ENCODE assay signal across 17 cellular contexts in genomic region chr12:50313256-50313931, GRCh38. TPM values are rescaled to one million over a fixed set of nuclear protein-coding genes. Genes with fewer than 3 reads are reported as not detected.
DNase-seq lines count a peak whose midpoint lies in the region; ATAC-seq and TF ChIP-seq lines count a peak whose summit lies in the region.
"Had no signal": no experiment of that assay in that cellular context is flagged by ENCODE, and none has a peak within 500 bp of the region (broad histone marks: within the 10 kb centered on the region; RNA-seq: fewer than 3 reads in every experiment).

No MANE protein-coding gene starts in this region.

- no peak overlapping the region for H3K4me3 Mint-ChIP-seq in endodermal cell

- H3K9me3 Mint-ChIP-seq in endodermal cell: no peaks in the 10 kb centered on the region

- TF ChIP-seq CTCF in IMR-90 (conservative IDR thresholded peaks at IDR 0.05; ENCODE audit: low read depth, low read length) (no peak), endodermal cell (conservative IDR thresholded peaks at IDR 0.05) (no peak)

- no peak overlapping the region for H3K9ac ChIP-seq in IMR-90 (ENCODE audit: low read depth, low read length)
- no peak overlapping the region for H3K9ac ChIP-seq in endodermal cell (ENCODE audit: extremely low read depth, low read length, poor library complexity, severe bottlenecking)
- H3K9ac ChIP-seq in mesenchymal stem cell (ENCODE audit: low read length): peak overlapping the region; percentile 27

- H4K5ac ChIP-seq in IMR-90 (ENCODE audit: low read depth, low read length): peak overlapping the region; percentile 27

- no peak overlapping the region for H4K8ac ChIP-seq in IMR-90 (ENCODE audit: low read depth in 2 of 2, low read length in 2 of 2)
- no peak overlapping the region for H4K8ac ChIP-seq in mesenchymal stem cell (ENCODE audit: low read length)

- H3K18ac ChIP-seq in IMR-90 (ENCODE audit: low read depth, low read length): peak overlapping the region; percentile 30; the same call in 1 of the 2 replicates
- no peak overlapping the region for H3K18ac ChIP-seq in mesenchymal stem cell (ENCODE audit: low read depth in 1 of 2, low read length in 2 of 2)

- H3K4me2 ChIP-seq in IMR-90 (ENCODE audit: low read depth, low read length): no peak overlapping the region
- H3K4me2 ChIP-seq in mesenchymal stem cell (ENCODE audit: low read length, poor library complexity, severe bottlenecking): no peak overlapping the region

- H2AK5ac ChIP-seq in IMR-90 (ENCODE audit: low read depth, low read length): peak overlapping the region; percentile 95; the same call in 1 of the 2 replicates
- H2AK5ac ChIP-seq in mesenchymal stem cell (ENCODE audit: low read length, severe bottlenecking): no peak overlapping the region

- peak overlapping the region; percentile 26 for H3K27ac Mint-ChIP-seq in endodermal cell

- H3K79me1 ChIP-seq in IMR-90 (ENCODE audit: low read depth in 1 of 2, low read length in 2 of 2) (peaks cover 0 to 4% of the 10 kb centered on the region in 2 experiments; a peak in 2 of 4 replicates), mesenchymal stem cell (replicated peaks; ENCODE audit: low read length, poor library complexity, severe bottlenecking) (peaks cover 3% of the 10 kb centered on the region)

- H3K4me3 ChIP-seq in IMR-90 (ENCODE audit: insufficient read depth, low read depth, low read length): no peak overlapping the region
- H3K4me3 ChIP-seq in endodermal cell (ENCODE audit: low read length): no peak overlapping the region
- H3K4me3 ChIP-seq in mesenchymal stem cell (ENCODE audit: insufficient read depth in 1 of 2, low read depth in 1 of 2, low read length in 2 of 2): no peak overlapping the region
- H3K4me3 ChIP-seq: HAP-1 had no signal

- 0 out of 2 replicates have a peak, but pooled peaks cover 3% of the 10 kb centered on the region for H3K9me1 ChIP-seq in IMR-90 (ENCODE audit: insufficient read depth, low read length)

- H2BK20ac ChIP-seq in IMR-90 (ENCODE audit: low read depth, low read length): peak overlapping the region; percentile 75; the same call in 1 of the 2 replicates

- H2AFZ ChIP-seq in IMR-90 (replicated peaks; ENCODE audit: low read length, poor library complexity): no peak overlapping the region
- H2AFZ ChIP-seq in mesenchymal stem cell (ENCODE audit: low read depth, low read length): no peak overlapping the region

- peak overlapping the region; percentile 8 for H2AK9ac ChIP-seq in IMR-90 (replicated peaks; ENCODE audit: low read depth, low read length, poor library complexity)

- intact Hi-C loops in IMR-90 (cut with micrococcal nuclease): loop anchor here (5.0 kb wide), 1 partner anchor 71 kb away; no protein-coding TSS in a partner anchor

- CTCF ChIA-PET in IMR-90 (lab: Yijun Ruan, JAX): interaction anchor here (1.6 to 1.9 kb wide), 2 partner anchors 138 to 181 kb away, joined by 3 to 4 read pairs; no protein-coding TSS in a partner anchor

- H2BK12ac ChIP-seq in mesenchymal stem cell (ENCODE audit: low read length in 2 of 2): peak overlapping the region in 1 of 2 experiments; percentile 21

- in situ Hi-C loops in IMR-90 (cut with MboI; ENCODE audit: low sequenced_read_pairs): loop anchor here (10.0 kb wide), 1 partner anchor 109 kb away; no protein-coding TSS in a partner anchor

- BruUV-seq in IMR-90 (replicated peaks; lab: Mats Ljungman, UMichigan): no TSS peak

- H3K36me3 ChIP-seq in IMR-90 (ENCODE audit: control insufficient read depth, insufficient read depth, low read length) (no peaks in the 10 kb centered on the region), endodermal cell (ENCODE audit: control insufficient read depth, insufficient read depth, low read length) (no peaks in the 10 kb centered on the region), mesenchymal stem cell (ENCODE audit: control insufficient read depth in 1 of 2, insufficient read depth in 2 of 2, low read depth in 1 of 2, low read length in 2 of 2) (no peaks in the 10 kb centered on the region)
- H3K36me3 ChIP-seq: HAP-1 had no signal

- peak overlapping the region; percentile 44; the same call in 1 of the 2 replicates for H3K14ac ChIP-seq in IMR-90 (replicated peaks; ENCODE audit: low read depth, low read length)
- H3K14ac ChIP-seq in mesenchymal stem cell (ENCODE audit: low read length in 2 of 2): no peak overlapping the region

- no peak overlapping the region for H3K27ac ChIP-seq in IMR-90 (ENCODE audit: insufficient read depth, low read length)
- H3K27ac ChIP-seq in endodermal cell (ENCODE audit: low read depth, low read length): no peak overlapping the region
- no peak overlapping the region for H3K27ac ChIP-seq in mesenchymal stem cell (ENCODE audit: low read length, poor library complexity, severe bottlenecking)

- H3K27me3 Mint-ChIP-seq in endodermal cell (ENCODE audit: insufficient read depth): no peaks in the 10 kb centered on the region

- no peak for TF ChIP-seq RAD21 in IMR-90 (IDR thresholded peaks at IDR 0.05; ENCODE audit: low read length)

- TF ChIP-seq POLR2A in IMR-90 (IDR thresholded peaks at IDR 0.05; ENCODE audit: low read depth, low read length): no peak

- no peaks in the 10 kb centered on the region for H3K36me3 Mint-ChIP-seq in endodermal cell (ENCODE audit: low read depth)

- no peaks in the 10 kb centered on the region for H3K27me3 ChIP-seq in IMR-90 (ENCODE audit: control insufficient read depth, insufficient read depth, low read length)
- no peaks in the 10 kb centered on the region for H3K27me3 ChIP-seq in endodermal cell (ENCODE audit: control insufficient read depth, insufficient read depth, low read length, poor library complexity, severe bottlenecking)
- H3K27me3 ChIP-seq in mesenchymal stem cell (ENCODE audit: control insufficient read depth in 1 of 2, insufficient read depth in 1 of 2, low read length in 2 of 2): no peaks in the 10 kb centered on the region

- no peak overlapping the region for H3K56ac ChIP-seq in IMR-90 (ENCODE audit: extremely low read depth, insufficient read depth, low read length)

- WGBS in IMR-90 (ENCODE audit: extremely low coverage in 2 of 2, insufficient read length in 1 of 2), 2 experiments: no CpG with 5 or more reads among the region's 5 CpGs
- 90 to 94% methylated on average over 3 of the region's 5 CpGs for WGBS in endodermal cell (ENCODE audit: insufficient coverage in 1 of 2, insufficient read length in 1 of 2), 2 experiments
- 98% methylated on average over 4 of the region's 5 CpGs for WGBS in mesenchymal stem cell

- H2BK15ac ChIP-seq in IMR-90 (ENCODE audit: low read depth, low read length): peak overlapping the region; percentile 81; the same call in 2 of the 3 replicates
- H2BK15ac ChIP-seq in mesenchymal stem cell (ENCODE audit: low read depth, poor library complexity, severe bottlenecking): no peak overlapping the region

- ATAC-seq in IMR-90 (ENCODE audit: low read depth) (no peak), GM19467 (IDR thresholded peaks at IDR 0.05; ENCODE audit: unreplicated experiment) (no peak)
- ATAC-seq: PC-3, Right ventricle myocardium inferior had no signal

- H4K20me1 ChIP-seq in IMR-90 (ENCODE audit: insufficient read depth, low read length): no peaks in the 10 kb centered on the region

- H3K23ac ChIP-seq in IMR-90 (ENCODE audit: low read depth, low read length) (peak overlapping the region; percentile 29; the same call in 1 of the 2 replicates), mesenchymal stem cell (ENCODE audit: low read length in 2 of 2) (no peak overlapping the region)

- H4K91ac ChIP-seq in IMR-90 (ENCODE audit: insufficient read depth, low read depth, low read length) (peak overlapping the region; percentile 76), mesenchymal stem cell (ENCODE audit: low read length) (no peak overlapping the region)

- peaks cover 6% of the 10 kb centered on the region for H3K4me1 ChIP-seq in IMR-90 (ENCODE audit: control insufficient read depth, insufficient read depth, low read length)
- no peaks in the 10 kb centered on the region for H3K4me1 ChIP-seq in endodermal cell (ENCODE audit: control insufficient read depth, insufficient read depth, low read length)
- peaks cover 3% of the 10 kb centered on the region for H3K4me1 ChIP-seq in mesenchymal stem cell (ENCODE audit: control insufficient read depth, insufficient read depth, low read depth, low read length)

- dilution Hi-C loops in IMR-90 (cut with HindIII; ENCODE audit: low sequenced_read_pairs, unreplicated experiment): no loop called here

- H2BK120ac ChIP-seq in IMR-90 (ENCODE audit: low read depth, low read length) (peak overlapping the region; percentile 86), mesenchymal stem cell (ENCODE audit: low read depth, low read length) (no peak overlapping the region)

- peak overlapping the region; percentile 1 for H2BK5ac ChIP-seq in IMR-90 (ENCODE audit: low read depth, low read length, poor library complexity, severe bottlenecking)
- H2BK5ac ChIP-seq in mesenchymal stem cell (ENCODE audit: low read depth, low read length, poor library complexity, severe bottlenecking): no peak overlapping the region

- POLR2A ChIA-PET in IMR-90 (lab: Charles Lee; ENCODE audit: unreplicated experiment): no interaction called here

- DNase-seq in ELF-1 (ENCODE audit: low read depth, low spot score): peak; percentile 30
- DNase-seq in IMR-90: no peak
- DNase-seq in endodermal cell: no peak
- no peak for DNase-seq in mesenchymal stem cell
- DNase-seq in NCI-H82 (lab: John Stamatoyannopoulos, UW): no peak
- DNase-seq in DMS53 (lab: John Stamatoyannopoulos, UW): no peak
- DNase-seq: ACHN, COR-L47, KG1, NCI-H1436 treated with DMSO at 0.1 percent for 48 hours, NCI-H2081, NCI-H510A, NCI-H774, PC-3 had no signal

- H3K4me1 Mint-ChIP-seq in endodermal cell: no peaks in the 10 kb centered on the region

- H3K9me3 ChIP-seq in IMR-90 (ENCODE audit: control insufficient read depth, insufficient read depth, low read length) (no peaks in the 10 kb centered on the region), endodermal cell (ENCODE audit: control insufficient read depth, low read length) (no peaks in the 10 kb centered on the region), mesenchymal stem cell (ENCODE audit: control insufficient read depth, low read length) (no peaks in the 10 kb centered on the region)
- H3K9me3 ChIP-seq: HAP-1 had no signal

- H3K4ac ChIP-seq in IMR-90 (ENCODE audit: low read depth, low read length) (peak overlapping the region; percentile 79), mesenchymal stem cell (ENCODE audit: low read depth in 1 of 2, low read length in 2 of 2) (no peak overlapping the region)

TF ChIP-seq in IMR-90, 13 proteins besides CTCF, POLR2A, EP300 and RAD21 (continues in another document):
- TF ChIP-seq MAZ (IDR thresholded peaks at IDR 0.05; ENCODE audit: borderline replicate concordance, low read depth, low read length): no peak
- TF ChIP-seq RFX5 (IDR thresholded peaks at IDR 0.05; ENCODE audit: low read depth, low read length): no peak
- TF ChIP-seq CHD1 (IDR thresholded peaks at IDR 0.05; ENCODE audit: low read depth, low read length): no peak

RNA-seq across cellular contexts. Expression of gene LIMA1, which starts 30.1 kb away (rescaled TPM):
- total RNA-seq in IMR-90 (2012; rRNA removed) (163 and 183 TPM in 2 replicates), endodermal cell (10 to 100 TPM; 20.1 to 26.0 TPM)
- polyA plus RNA-seq in IMR-90 (2012; rRNA removed): 111 and 126 TPM in 2 replicates
- polyA plus RNA-seq in IMR-90 (2012; cell fraction: cytosol; rRNA removed): 25.4 and 30.9 TPM in 2 replicates
- 79.3 and 765 TPM in 2 replicates for polyA plus RNA-seq in IMR-90 (2012; cell fraction: nucleus; rRNA removed; ENCODE audit: low replicate concordance)
- polyA plus RNA-seq in endodermal cell (2013, experiment 1 of 2): 28.6 TPM
- polyA plus RNA-seq in endodermal cell (2013, experiment 2 of 2): 26.3 TPM
- polyA plus RNA-seq in mesenchymal stem cell (2013, experiment 1 of 2): 78.9 TPM
- 77.4 TPM for polyA plus RNA-seq in mesenchymal stem cell (2013, experiment 2 of 2)
